ENCODE assay signal across 1 cellular context in the genomic region with DNA sequence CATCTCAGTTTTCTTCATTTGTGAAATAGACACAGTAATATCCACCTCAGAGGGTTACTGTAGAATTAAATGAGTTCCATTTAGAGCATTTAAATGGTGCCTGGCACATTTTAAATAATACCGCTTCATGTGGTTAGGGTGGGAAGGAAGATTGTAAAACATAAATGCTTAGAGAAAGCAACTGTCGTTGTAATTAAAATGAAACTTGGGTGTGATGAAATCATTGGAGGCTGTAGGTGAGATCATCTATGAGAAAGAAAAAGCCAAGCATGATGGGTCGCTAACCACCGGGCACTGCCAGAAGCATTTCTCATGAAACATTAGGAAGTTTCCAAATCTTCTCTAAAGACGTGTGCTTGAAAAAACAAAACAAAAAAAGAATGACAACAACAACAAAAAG.
A peak's percentile ranks its signal among the peaks of the same experiment; 100 is the strongest.
TF ChIP-seq lines count a peak whose summit lies in the region.

No MANE protein-coding gene starts in this region.

TF ChIP-seq in GM12878, 131 proteins besides CTCF, POLR2A, EP300 and RAD21 (continued from another document and continues in another):
- TF ChIP-seq ZZZ3 (IDR thresholded peaks at IDR 0.05; ENCODE audit: control insufficient read depth, insufficient read length, low read depth), result no peak
- peak; percentile 93 for TF ChIP-seq ATF7 (IDR thresholded peaks at IDR 0.05; ENCODE audit: low read depth)
- no peak for TF ChIP-seq USF1 (IDR thresholded peaks at IDR 0.05; ENCODE audit: borderline replicate concordance, extremely low read length, insufficient read depth, low read depth, low read length)
- TF ChIP-seq SREBF1 (IDR thresholded peaks at IDR 0.05; ENCODE audit: low read length), result no peak
- TF ChIP-seq, protein P1, sequence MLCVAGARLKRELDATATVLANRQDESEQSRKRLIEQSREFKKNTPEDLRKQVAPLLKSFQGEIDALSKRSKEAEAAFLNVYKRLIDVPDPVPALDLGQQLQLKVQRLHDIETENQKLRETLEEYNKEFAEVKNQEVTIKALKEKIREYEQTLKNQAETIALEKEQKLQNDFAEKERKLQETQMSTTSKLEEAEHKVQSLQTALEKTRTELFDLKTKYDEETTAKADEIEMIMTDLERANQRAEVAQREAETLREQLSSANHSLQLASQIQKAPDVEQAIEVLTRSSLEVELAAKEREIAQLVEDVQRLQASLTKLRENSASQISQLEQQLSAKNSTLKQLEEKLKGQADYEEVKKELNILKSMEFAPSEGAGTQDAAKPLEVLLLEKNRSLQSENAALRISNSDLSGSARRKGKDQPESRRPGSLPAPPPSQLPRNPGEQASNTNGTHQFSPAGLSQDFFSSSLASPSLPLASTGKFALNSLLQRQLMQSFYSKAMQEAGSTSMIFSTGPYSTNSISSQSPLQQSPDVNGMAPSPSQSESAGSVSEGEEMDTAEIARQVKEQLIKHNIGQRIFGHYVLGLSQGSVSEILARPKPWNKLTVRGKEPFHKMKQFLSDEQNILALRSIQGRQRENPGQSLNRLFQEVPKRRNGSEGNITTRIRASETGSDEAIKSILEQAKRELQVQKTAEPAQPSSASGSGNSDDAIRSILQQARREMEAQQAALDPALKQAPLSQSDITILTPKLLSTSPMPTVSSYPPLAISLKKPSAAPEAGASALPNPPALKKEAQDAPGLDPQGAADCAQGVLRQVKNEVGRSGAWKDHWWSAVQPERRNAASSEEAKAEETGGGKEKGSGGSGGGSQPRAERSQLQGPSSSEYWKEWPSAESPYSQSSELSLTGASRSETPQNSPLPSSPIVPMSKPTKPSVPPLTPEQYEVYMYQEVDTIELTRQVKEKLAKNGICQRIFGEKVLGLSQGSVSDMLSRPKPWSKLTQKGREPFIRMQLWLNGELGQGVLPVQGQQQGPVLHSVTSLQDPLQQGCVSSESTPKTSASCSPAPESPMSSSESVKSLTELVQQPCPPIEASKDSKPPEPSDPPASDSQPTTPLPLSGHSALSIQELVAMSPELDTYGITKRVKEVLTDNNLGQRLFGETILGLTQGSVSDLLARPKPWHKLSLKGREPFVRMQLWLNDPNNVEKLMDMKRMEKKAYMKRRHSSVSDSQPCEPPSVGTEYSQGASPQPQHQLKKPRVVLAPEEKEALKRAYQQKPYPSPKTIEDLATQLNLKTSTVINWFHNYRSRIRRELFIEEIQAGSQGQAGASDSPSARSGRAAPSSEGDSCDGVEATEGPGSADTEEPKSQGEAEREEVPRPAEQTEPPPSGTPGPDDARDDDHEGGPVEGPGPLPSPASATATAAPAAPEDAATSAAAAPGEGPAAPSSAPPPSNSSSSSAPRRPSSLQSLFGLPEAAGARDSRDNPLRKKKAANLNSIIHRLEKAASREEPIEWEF (IDR thresholded peaks at IDR 0.05; ENCODE audit: insufficient replicate concordance, low read depth, low read length), result peak; percentile 50
- no peak for TF ChIP-seq SMC3 (IDR thresholded peaks at IDR 0.05; ENCODE audit: borderline replicate concordance, low read length)
- TF ChIP-seq JUNB (IDR thresholded peaks at IDR 0.05), result 0 out of 2 replicates have a peak, but pooled peaks have one; percentile 40
- TF ChIP-seq SMAD1 (IDR thresholded peaks at IDR 0.05; ENCODE audit: low read depth, partially characterized antibody), result peak; percentile 64
- no peak for TF ChIP-seq POLR2AphosphoS5 (IDR thresholded peaks at IDR 0.05; ENCODE audit: low read length)
- no peak for TF ChIP-seq CBFB (IDR thresholded peaks at IDR 0.05; ENCODE audit: low read depth)
- TF ChIP-seq, protein P2, sequence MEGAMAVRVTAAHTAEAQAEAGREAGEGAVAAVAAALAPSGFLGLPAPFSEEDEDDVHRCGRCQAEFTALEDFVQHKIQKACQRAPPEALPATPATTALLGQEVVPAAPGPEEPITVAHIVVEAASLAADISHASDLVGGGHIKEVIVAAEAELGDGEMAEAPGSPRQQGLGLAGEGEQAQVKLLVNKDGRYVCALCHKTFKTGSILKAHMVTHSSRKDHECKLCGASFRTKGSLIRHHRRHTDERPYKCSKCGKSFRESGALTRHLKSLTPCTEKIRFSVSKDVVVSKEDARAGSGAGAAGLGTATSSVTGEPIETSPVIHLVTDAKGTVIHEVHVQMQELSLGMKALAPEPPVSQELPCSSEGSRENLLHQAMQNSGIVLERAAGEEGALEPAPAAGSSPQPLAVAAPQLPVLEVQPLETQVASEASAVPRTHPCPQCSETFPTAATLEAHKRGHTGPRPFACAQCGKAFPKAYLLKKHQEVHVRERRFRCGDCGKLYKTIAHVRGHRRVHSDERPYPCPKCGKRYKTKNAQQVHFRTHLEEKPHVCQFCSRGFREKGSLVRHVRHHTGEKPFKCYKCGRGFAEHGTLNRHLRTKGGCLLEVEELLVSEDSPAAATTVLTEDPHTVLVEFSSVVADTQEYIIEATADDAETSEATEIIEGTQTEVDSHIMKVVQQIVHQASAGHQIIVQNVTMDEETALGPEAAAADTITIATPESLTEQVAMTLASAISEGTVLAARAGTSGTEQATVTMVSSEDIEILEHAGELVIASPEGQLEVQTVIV (IDR thresholded peaks at IDR 0.05; ENCODE audit: borderline replicate concordance, partially characterized antibody), result no peak
- no peak for TF ChIP-seq CEBPB (IDR thresholded peaks at IDR 0.05; ENCODE audit: borderline replicate concordance in 1 of 2, low read depth in 2 of 2, low read length in 2 of 2)
- TF ChIP-seq, protein P3, sequence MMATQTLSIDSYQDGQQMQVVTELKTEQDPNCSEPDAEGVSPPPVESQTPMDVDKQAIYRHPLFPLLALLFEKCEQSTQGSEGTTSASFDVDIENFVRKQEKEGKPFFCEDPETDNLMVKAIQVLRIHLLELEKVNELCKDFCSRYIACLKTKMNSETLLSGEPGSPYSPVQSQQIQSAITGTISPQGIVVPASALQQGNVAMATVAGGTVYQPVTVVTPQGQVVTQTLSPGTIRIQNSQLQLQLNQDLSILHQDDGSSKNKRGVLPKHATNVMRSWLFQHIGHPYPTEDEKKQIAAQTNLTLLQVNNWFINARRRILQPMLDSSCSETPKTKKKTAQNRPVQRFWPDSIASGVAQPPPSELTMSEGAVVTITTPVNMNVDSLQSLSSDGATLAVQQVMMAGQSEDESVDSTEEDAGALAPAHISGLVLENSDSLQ (IDR thresholded peaks at IDR 0.05), result no peak
- TF ChIP-seq MTA3 (IDR thresholded peaks at IDR 0.05; ENCODE audit: borderline replicate concordance, low read length), result no peak
- no peak for TF ChIP-seq CHD1 (IDR thresholded peaks at IDR 0.05; ENCODE audit: low read depth, low read length)
- TF ChIP-seq, protein P4, sequence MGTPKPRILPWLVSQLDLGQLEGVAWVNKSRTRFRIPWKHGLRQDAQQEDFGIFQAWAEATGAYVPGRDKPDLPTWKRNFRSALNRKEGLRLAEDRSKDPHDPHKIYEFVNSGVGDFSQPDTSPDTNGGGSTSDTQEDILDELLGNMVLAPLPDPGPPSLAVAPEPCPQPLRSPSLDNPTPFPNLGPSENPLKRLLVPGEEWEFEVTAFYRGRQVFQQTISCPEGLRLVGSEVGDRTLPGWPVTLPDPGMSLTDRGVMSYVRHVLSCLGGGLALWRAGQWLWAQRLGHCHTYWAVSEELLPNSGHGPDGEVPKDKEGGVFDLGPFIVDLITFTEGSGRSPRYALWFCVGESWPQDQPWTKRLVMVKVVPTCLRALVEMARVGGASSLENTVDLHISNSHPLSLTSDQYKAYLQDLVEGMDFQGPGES (IDR thresholded peaks at IDR 0.05), result no peak
- no peak for TF ChIP-seq ZNF384 (IDR thresholded peaks at IDR 0.05; ENCODE audit: borderline replicate concordance, low read depth, low read length)
- no peak for TF ChIP-seq CHD2 (IDR thresholded peaks at IDR 0.05; ENCODE audit: borderline replicate concordance, low read depth, low read length)
- no peak for TF ChIP-seq E2F4 (IDR thresholded peaks at IDR 0.05; ENCODE audit: low read depth, low read length)
- TF ChIP-seq CEBPZ (IDR thresholded peaks at IDR 0.05; ENCODE audit: low read depth, low read length), result no peak
- no peak for TF ChIP-seq JUND (IDR thresholded peaks at IDR 0.05; ENCODE audit: low read depth, low read length)
- no peak for TF ChIP-seq BACH1 (IDR thresholded peaks at IDR 0.05; ENCODE audit: borderline replicate concordance)
- no peak for TF ChIP-seq NFXL1 (IDR thresholded peaks at IDR 0.05; ENCODE audit: borderline replicate concordance)
- peak; percentile 25; the same call in 1 of the 2 replicates for TF ChIP-seq IKZF1 (conservative IDR thresholded peaks at IDR 0.05)
- TF ChIP-seq CREB1 (IDR thresholded peaks at IDR 0.05; ENCODE audit: low read depth), result no peak
- TF ChIP-seq NBN (IDR thresholded peaks at IDR 0.05), result no peak
- TF ChIP-seq, protein P5, sequence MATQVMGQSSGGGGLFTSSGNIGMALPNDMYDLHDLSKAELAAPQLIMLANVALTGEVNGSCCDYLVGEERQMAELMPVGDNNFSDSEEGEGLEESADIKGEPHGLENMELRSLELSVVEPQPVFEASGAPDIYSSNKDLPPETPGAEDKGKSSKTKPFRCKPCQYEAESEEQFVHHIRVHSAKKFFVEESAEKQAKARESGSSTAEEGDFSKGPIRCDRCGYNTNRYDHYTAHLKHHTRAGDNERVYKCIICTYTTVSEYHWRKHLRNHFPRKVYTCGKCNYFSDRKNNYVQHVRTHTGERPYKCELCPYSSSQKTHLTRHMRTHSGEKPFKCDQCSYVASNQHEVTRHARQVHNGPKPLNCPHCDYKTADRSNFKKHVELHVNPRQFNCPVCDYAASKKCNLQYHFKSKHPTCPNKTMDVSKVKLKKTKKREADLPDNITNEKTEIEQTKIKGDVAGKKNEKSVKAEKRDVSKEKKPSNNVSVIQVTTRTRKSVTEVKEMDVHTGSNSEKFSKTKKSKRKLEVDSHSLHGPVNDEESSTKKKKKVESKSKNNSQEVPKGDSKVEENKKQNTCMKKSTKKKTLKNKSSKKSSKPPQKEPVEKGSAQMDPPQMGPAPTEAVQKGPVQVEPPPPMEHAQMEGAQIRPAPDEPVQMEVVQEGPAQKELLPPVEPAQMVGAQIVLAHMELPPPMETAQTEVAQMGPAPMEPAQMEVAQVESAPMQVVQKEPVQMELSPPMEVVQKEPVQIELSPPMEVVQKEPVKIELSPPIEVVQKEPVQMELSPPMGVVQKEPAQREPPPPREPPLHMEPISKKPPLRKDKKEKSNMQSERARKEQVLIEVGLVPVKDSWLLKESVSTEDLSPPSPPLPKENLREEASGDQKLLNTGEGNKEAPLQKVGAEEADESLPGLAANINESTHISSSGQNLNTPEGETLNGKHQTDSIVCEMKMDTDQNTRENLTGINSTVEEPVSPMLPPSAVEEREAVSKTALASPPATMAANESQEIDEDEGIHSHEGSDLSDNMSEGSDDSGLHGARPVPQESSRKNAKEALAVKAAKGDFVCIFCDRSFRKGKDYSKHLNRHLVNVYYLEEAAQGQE (IDR thresholded peaks at IDR 0.05; ENCODE audit: low read depth, low read length), result no peak
- TF ChIP-seq IKZF2 (IDR thresholded peaks at IDR 0.05), result peak in 1 of 2 experiments; percentile 41; a peak in 2 of 4 replicates
- no peak for TF ChIP-seq TBL1XR1 (IDR thresholded peaks at IDR 0.05; ENCODE audit: low read depth, low read length)
- TF ChIP-seq TCF12 (IDR thresholded peaks at IDR 0.05; ENCODE audit: low read depth, low read length), result no peak
- TF ChIP-seq RUNX3 (IDR thresholded peaks at IDR 0.05; ENCODE audit: low read length), result peak; percentile 32; the same call in 1 of the 2 replicates
- no peak for TF ChIP-seq CBX3 (IDR thresholded peaks at IDR 0.05; ENCODE audit: borderline replicate concordance, low read depth)
- TF ChIP-seq CBX5 (IDR thresholded peaks at IDR 0.05; ENCODE audit: low read depth), result no peak
- TF ChIP-seq BCLAF1 (IDR thresholded peaks at IDR 0.05), result no peak
